In the genomic region with DNA sequence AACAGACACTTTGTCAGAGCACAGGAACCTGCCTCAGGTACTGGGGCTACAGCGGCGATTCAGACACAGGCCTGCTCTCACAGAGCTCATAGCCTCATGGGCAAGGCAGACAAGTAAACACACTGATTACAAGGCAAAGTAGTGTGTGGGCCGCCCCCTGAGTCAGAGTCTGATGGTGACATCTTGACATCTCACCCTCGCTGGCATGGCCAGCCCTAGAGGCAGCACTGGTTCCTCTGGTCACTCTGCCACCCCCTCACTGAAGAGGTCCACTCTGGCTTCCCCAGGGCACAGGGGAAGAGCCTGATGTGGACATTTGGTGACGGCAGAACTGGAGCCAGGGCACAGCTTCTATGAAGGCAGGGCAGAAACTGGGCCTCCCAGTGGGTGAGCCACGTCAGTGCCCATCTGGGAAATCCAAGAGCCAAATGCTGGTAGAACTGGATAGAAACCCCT, we compare ENCODE assay signal across 1 cellular context.
A peak's percentile ranks its signal among the peaks of the same experiment; 100 is the strongest.
TF ChIP-seq lines count a peak whose summit lies in the region.

No MANE protein-coding gene starts in this region.

TF ChIP-seq in HepG2, 621 proteins besides CTCF, POLR2A, EP300 and RAD21 (continued from another document and continues in another):
- TF ChIP-seq, protein P1, sequence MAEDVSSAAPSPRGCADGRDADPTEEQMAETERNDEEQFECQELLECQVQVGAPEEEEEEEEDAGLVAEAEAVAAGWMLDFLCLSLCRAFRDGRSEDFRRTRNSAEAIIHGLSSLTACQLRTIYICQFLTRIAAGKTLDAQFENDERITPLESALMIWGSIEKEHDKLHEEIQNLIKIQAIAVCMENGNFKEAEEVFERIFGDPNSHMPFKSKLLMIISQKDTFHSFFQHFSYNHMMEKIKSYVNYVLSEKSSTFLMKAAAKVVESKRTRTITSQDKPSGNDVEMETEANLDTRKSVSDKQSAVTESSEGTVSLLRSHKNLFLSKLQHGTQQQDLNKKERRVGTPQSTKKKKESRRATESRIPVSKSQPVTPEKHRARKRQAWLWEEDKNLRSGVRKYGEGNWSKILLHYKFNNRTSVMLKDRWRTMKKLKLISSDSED (CRISPR knock-in tag; IDR thresholded peaks at IDR 0.05): no peak
- TF ChIP-seq ZNF790 (CRISPR knock-in tag; IDR thresholded peaks at IDR 0.05; ENCODE audit: borderline replicate concordance) (peak; percentile 34; the same call in 1 of the 2 replicates), MTA1 (CRISPR knock-in tag; IDR thresholded peaks at IDR 0.05; ENCODE audit: borderline replicate concordance) (peak; percentile 84; the same call in 1 of the 2 replicates), RBAK (CRISPR knock-in tag; IDR thresholded peaks at IDR 0.05) (peak; percentile 18; the same call in 1 of the 2 replicates), HMG20A (CRISPR knock-in tag; IDR thresholded peaks at IDR 0.05; ENCODE audit: borderline replicate concordance) (peak; percentile 70), CHD4 (IDR thresholded peaks at IDR 0.05; ENCODE audit: borderline replicate concordance, low read length) (no peak), MAZ (IDR thresholded peaks at IDR 0.05; ENCODE audit: borderline replicate concordance, low read depth, low read length) (no peak), MAZ (CRISPR knock-in tag; IDR thresholded peaks at IDR 0.05; ENCODE audit: low read depth) (0 out of 2 replicates have a peak, but pooled peaks have one; percentile 7), SRSF1 (optimal IDR thresholded peaks at IDR 0.05; ENCODE audit: low read depth, low read length) (peak; percentile 65), NCOA2 (CRISPR knock-in tag; IDR thresholded peaks at IDR 0.05) (peak; percentile 30; the same call in 1 of the 2 replicates), ZBTB25 (CRISPR knock-in tag; IDR thresholded peaks at IDR 0.05) (peak; percentile 63; the same call in 1 of the 2 replicates), PTBP1 (IDR thresholded peaks at IDR 0.05; ENCODE audit: low read depth, low read length, poor library complexity, severe bottlenecking) (no peak), ZBTB7B (CRISPR knock-in tag; IDR thresholded peaks at IDR 0.05) (peak; percentile 51; the same call in 1 of the 2 replicates), FOXP1 (IDR thresholded peaks at IDR 0.05) (no peak), FOXP1 (CRISPR knock-in tag; IDR thresholded peaks at IDR 0.05) (peak; percentile 89), ZNF556 (CRISPR knock-in tag; IDR thresholded peaks at IDR 0.05; ENCODE audit: borderline replicate concordance) (peak; percentile 76; the same call in 1 of the 2 replicates), IRF2 (CRISPR knock-in tag; IDR thresholded peaks at IDR 0.05) (peak; percentile 72), ZNF275 (CRISPR knock-in tag; IDR thresholded peaks at IDR 0.05; ENCODE audit: borderline replicate concordance) (0 out of 2 replicates have a peak, but pooled peaks have one; percentile 73), GZF1 (CRISPR knock-in tag; IDR thresholded peaks at IDR 0.05) (no peak), RXRB (CRISPR knock-in tag; IDR thresholded peaks at IDR 0.05; ENCODE audit: borderline replicate concordance) (peak; percentile 75), FOXK1 (CRISPR knock-in tag; IDR thresholded peaks at IDR 0.05; ENCODE audit: borderline replicate concordance, low read depth) (peak; percentile 68; the same call in 1 of the 2 replicates), ZNF350 (CRISPR knock-in tag; IDR thresholded peaks at IDR 0.05; ENCODE audit: borderline replicate concordance, low read depth) (no peak), BCL6 (CRISPR knock-in tag; IDR thresholded peaks at IDR 0.05) (peak; percentile 28; the same call in 1 of the 2 replicates), KDM6A (CRISPR knock-in tag; IDR thresholded peaks at IDR 0.05; ENCODE audit: low read depth) (no peak), ZNF83 (CRISPR knock-in tag; IDR thresholded peaks at IDR 0.05; ENCODE audit: borderline replicate concordance) (peak; percentile 47; the same call in 1 of the 2 replicates), TFE3 (CRISPR knock-in tag; IDR thresholded peaks at IDR 0.05) (0 out of 2 replicates have a peak, but pooled peaks have one; percentile 49), MLLT10 (CRISPR knock-in tag; IDR thresholded peaks at IDR 0.05) (no peak), SMAD3 (CRISPR knock-in tag; IDR thresholded peaks at IDR 0.05) (peak; percentile 70; the same call in 1 of the 2 replicates), KDM5B (CRISPR knock-in tag; IDR thresholded peaks at IDR 0.05; ENCODE audit: borderline replicate concordance) (peak; percentile 41; the same call in 1 of the 2 replicates), REXO4 (CRISPR knock-in tag; IDR thresholded peaks at IDR 0.05; ENCODE audit: borderline replicate concordance) (no peak), SKI (IDR thresholded peaks at IDR 0.05; ENCODE audit: partially characterized antibody) (peak; percentile 57), MYC (CRISPR knock-in tag; IDR thresholded peaks at IDR 0.05; ENCODE audit: borderline replicate concordance) (peak; percentile 37; the same call in 1 of the 2 replicates), NFKB2 (CRISPR knock-in tag; IDR thresholded peaks at IDR 0.05; ENCODE audit: borderline replicate concordance) (0 out of 2 replicates have a peak, but pooled peaks have one; percentile 44), HDAC1 (CRISPR knock-in tag; IDR thresholded peaks at IDR 0.05) (peak; percentile 30; the same call in 1 of the 2 replicates), RFXAP (CRISPR knock-in tag; IDR thresholded peaks at IDR 0.05; ENCODE audit: borderline replicate concordance) (no peak), HDAC2 (CRISPR knock-in tag; IDR thresholded peaks at IDR 0.05) (peak; percentile 79), FOXO1 (CRISPR knock-in tag; IDR thresholded peaks at IDR 0.05) (peak; percentile 90; the same call in 1 of the 2 replicates), KAT8 (CRISPR knock-in tag; IDR thresholded peaks at IDR 0.05) (peak; percentile 54; the same call in 1 of the 2 replicates)
- TF ChIP-seq, protein P2, sequence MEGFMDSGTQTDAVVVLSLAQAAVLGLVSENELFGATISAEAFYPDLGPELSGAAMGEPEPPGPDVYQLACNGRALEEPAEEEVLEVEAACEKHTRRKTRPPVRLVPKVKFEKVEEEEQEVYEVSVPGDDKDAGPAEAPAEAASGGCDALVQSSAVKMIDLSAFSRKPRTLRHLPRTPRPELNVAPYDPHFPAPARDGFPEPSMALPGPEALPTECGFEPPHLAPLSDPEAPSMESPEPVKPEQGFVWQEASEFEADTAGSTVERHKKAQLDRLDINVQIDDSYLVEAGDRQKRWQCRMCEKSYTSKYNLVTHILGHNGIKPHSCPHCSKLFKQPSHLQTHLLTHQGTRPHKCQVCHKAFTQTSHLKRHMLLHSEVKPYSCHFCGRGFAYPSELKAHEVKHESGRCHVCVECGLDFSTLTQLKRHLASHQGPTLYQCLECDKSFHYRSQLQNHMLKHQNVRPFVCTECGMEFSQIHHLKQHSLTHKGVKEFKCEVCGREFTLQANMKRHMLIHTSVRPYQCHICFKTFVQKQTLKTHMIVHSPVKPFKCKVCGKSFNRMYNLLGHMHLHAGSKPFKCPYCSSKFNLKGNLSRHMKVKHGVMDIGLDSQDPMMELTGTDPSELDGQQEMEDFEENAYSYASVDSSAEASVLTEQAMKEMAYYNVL (CRISPR knock-in tag; IDR thresholded peaks at IDR 0.05; ENCODE audit: borderline replicate concordance): peak; percentile 69; the same call in 1 of the 2 replicates
- TF ChIP-seq, protein P3, sequence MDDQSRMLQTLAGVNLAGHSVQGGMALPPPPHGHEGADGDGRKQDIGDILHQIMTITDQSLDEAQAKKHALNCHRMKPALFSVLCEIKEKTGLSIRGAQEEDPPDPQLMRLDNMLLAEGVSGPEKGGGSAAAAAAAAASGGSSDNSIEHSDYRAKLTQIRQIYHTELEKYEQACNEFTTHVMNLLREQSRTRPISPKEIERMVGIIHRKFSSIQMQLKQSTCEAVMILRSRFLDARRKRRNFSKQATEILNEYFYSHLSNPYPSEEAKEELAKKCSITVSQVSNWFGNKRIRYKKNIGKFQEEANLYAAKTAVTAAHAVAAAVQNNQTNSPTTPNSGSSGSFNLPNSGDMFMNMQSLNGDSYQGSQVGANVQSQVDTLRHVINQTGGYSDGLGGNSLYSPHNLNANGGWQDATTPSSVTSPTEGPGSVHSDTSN (CRISPR knock-in tag; IDR thresholded peaks at IDR 0.05; ENCODE audit: borderline replicate concordance): no peak
- TF ChIP-seq, protein P4, sequence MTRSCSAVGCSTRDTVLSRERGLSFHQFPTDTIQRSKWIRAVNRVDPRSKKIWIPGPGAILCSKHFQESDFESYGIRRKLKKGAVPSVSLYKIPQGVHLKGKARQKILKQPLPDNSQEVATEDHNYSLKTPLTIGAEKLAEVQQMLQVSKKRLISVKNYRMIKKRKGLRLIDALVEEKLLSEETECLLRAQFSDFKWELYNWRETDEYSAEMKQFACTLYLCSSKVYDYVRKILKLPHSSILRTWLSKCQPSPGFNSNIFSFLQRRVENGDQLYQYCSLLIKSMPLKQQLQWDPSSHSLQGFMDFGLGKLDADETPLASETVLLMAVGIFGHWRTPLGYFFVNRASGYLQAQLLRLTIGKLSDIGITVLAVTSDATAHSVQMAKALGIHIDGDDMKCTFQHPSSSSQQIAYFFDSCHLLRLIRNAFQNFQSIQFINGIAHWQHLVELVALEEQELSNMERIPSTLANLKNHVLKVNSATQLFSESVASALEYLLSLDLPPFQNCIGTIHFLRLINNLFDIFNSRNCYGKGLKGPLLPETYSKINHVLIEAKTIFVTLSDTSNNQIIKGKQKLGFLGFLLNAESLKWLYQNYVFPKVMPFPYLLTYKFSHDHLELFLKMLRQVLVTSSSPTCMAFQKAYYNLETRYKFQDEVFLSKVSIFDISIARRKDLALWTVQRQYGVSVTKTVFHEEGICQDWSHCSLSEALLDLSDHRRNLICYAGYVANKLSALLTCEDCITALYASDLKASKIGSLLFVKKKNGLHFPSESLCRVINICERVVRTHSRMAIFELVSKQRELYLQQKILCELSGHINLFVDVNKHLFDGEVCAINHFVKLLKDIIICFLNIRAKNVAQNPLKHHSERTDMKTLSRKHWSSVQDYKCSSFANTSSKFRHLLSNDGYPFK (CRISPR knock-in tag; IDR thresholded peaks at IDR 0.05; ENCODE audit: borderline replicate concordance): 0 out of 2 replicates have a peak, but pooled peaks have one; percentile 13
- TF ChIP-seq, protein P5, sequence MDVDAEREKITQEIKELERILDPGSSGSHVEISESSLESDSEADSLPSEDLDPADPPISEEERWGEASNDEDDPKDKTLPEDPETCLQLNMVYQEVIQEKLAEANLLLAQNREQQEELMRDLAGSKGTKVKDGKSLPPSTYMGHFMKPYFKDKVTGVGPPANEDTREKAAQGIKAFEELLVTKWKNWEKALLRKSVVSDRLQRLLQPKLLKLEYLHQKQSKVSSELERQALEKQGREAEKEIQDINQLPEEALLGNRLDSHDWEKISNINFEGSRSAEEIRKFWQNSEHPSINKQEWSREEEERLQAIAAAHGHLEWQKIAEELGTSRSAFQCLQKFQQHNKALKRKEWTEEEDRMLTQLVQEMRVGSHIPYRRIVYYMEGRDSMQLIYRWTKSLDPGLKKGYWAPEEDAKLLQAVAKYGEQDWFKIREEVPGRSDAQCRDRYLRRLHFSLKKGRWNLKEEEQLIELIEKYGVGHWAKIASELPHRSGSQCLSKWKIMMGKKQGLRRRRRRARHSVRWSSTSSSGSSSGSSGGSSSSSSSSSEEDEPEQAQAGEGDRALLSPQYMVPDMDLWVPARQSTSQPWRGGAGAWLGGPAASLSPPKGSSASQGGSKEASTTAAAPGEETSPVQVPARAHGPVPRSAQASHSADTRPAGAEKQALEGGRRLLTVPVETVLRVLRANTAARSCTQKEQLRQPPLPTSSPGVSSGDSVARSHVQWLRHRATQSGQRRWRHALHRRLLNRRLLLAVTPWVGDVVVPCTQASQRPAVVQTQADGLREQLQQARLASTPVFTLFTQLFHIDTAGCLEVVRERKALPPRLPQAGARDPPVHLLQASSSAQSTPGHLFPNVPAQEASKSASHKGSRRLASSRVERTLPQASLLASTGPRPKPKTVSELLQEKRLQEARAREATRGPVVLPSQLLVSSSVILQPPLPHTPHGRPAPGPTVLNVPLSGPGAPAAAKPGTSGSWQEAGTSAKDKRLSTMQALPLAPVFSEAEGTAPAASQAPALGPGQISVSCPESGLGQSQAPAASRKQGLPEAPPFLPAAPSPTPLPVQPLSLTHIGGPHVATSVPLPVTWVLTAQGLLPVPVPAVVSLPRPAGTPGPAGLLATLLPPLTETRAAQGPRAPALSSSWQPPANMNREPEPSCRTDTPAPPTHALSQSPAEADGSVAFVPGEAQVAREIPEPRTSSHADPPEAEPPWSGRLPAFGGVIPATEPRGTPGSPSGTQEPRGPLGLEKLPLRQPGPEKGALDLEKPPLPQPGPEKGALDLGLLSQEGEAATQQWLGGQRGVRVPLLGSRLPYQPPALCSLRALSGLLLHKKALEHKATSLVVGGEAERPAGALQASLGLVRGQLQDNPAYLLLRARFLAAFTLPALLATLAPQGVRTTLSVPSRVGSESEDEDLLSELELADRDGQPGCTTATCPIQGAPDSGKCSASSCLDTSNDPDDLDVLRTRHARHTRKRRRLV (CRISPR knock-in tag; IDR thresholded peaks at IDR 0.05): no peak
